Comparison of ENCODE assay signal across 10 cellular contexts in the genomic region with DNA sequence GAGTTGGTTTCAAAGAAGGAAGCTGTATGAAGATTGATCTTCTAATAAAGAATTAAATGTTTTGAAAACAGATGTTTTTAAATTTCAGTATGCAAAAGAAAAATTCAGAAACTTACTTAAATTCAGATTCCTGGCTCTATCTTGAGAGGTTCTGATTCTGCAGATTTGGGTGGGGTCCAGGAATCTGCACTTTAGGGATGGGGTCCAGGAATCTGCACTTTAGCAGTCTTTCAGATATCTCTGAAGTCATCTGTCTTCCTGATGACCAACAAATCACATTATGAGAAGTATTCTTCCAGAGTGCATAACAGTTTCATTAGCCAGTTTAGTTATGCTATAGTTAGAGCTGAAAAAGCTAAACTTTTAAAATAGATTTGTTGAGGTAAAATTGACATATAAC.
"Had no signal": no experiment of that assay in that cellular context is flagged by ENCODE, and none has a peak within 500 bp of the region (broad histone marks: within the 10 kb centered on the region; RNA-seq: fewer than 3 reads in every experiment).

No MANE protein-coding gene starts in this region.

- FAIRE-seq: H1, H54, K562 had no signal

- H2AFZ ChIP-seq: GM23338 had no signal

- DNase-seq: H9, HCEC 1CT, HFFc6, IMR-90, KG1 had no signal

- H3K4me2 ChIP-seq: GM23338 had no signal

- ATAC-seq: GM23338, K562 had no signal

- H3K4me3 ChIP-seq: GM23338, K562 had no signal

- H3K27ac ChIP-seq: HL-60 had no signal
